ENCODE assay signal across 1 cellular context in genomic region chr17:82012482-82013295, GRCh38.
TF ChIP-seq lines count a peak whose summit lies in the region.

No MANE protein-coding gene starts in this region.

TF ChIP-seq in HepG2, 621 proteins besides CTCF, POLR2A, EP300 and RAD21 (continues in another document):
- TF ChIP-seq NR1H2 (CRISPR knock-in tag; IDR thresholded peaks at IDR 0.05; ENCODE audit: borderline replicate concordance, low read depth) (no peak), ISL2 (CRISPR knock-in tag; IDR thresholded peaks at IDR 0.05) (no peak), MXD1 (CRISPR knock-in tag; IDR thresholded peaks at IDR 0.05) (no peak), ZNF576 (CRISPR knock-in tag; IDR thresholded peaks at IDR 0.05) (no peak), PPARG (CRISPR knock-in tag; conservative IDR thresholded peaks at IDR 0.05) (no peak), ZNF782 (CRISPR knock-in tag; IDR thresholded peaks at IDR 0.05; ENCODE audit: borderline replicate concordance) (no peak), CSRNP1 (CRISPR knock-in tag; IDR thresholded peaks at IDR 0.05) (no peak), ZNF362 (CRISPR knock-in tag; IDR thresholded peaks at IDR 0.05; ENCODE audit: borderline replicate concordance) (no peak), XRCC5 (optimal IDR thresholded peaks at IDR 0.05; ENCODE audit: low read length) (no peak), ONECUT2 (CRISPR knock-in tag; IDR thresholded peaks at IDR 0.05) (no peak), MED1 (CRISPR knock-in tag; IDR thresholded peaks at IDR 0.05) (0 out of 2 replicates have a peak, but pooled peaks have one; percentile 20), ZNF253 (CRISPR knock-in tag; IDR thresholded peaks at IDR 0.05; ENCODE audit: borderline replicate concordance) (no peak), NONO (IDR thresholded peaks at IDR 0.05) (no peak), NONO (CRISPR knock-in tag; conservative IDR thresholded peaks at IDR 0.05) (peak; percentile 51; the same call in 1 of the 2 replicates), HMGXB4 (CRISPR knock-in tag; IDR thresholded peaks at IDR 0.05; ENCODE audit: borderline replicate concordance in 1 of 2, low read depth in 1 of 2) (no peak), SMARCE1 (IDR thresholded peaks at IDR 0.05; ENCODE audit: borderline replicate concordance) (no peak), ZNF563 (CRISPR knock-in tag; IDR thresholded peaks at IDR 0.05) (no peak), HNRNPL (IDR thresholded peaks at IDR 0.05; ENCODE audit: low read depth, low read length) (peak; percentile 66), ZNF121 (CRISPR knock-in tag; IDR thresholded peaks at IDR 0.05) (no peak), PREB (CRISPR knock-in tag; IDR thresholded peaks at IDR 0.05) (no peak), MAF1 (CRISPR knock-in tag; IDR thresholded peaks at IDR 0.05; ENCODE audit: borderline replicate concordance) (no peak), BHLHE40 (IDR thresholded peaks at IDR 0.05; ENCODE audit: low read length) (no peak), NFIB (CRISPR knock-in tag; IDR thresholded peaks at IDR 0.05; ENCODE audit: borderline replicate concordance) (no peak), ZNF468 (CRISPR knock-in tag; IDR thresholded peaks at IDR 0.05) (no peak), ZNF12 (CRISPR knock-in tag; IDR thresholded peaks at IDR 0.05) (no peak), KLF6 (CRISPR knock-in tag; IDR thresholded peaks at IDR 0.05) (no peak), TARDBP (CRISPR knock-in tag; IDR thresholded peaks at IDR 0.05) (no peak), AGO1 (IDR thresholded peaks at IDR 0.05; ENCODE audit: low read depth, low read length, poor library complexity, severe bottlenecking) (peak; percentile 0), ARID2 (CRISPR knock-in tag; IDR thresholded peaks at IDR 0.05; ENCODE audit: borderline replicate concordance) (0 out of 2 replicates have a peak, but pooled peaks have one; percentile 9), TP53 (CRISPR knock-in tag; conservative IDR thresholded peaks at IDR 0.05) (no peak), SMAD9 (CRISPR knock-in tag; IDR thresholded peaks at IDR 0.05) (no peak), NAIF1 (CRISPR knock-in tag; IDR thresholded peaks at IDR 0.05; ENCODE audit: borderline replicate concordance) (no peak), YY1 (IDR thresholded peaks at IDR 0.05; ENCODE audit: insufficient read depth, insufficient replicate concordance, low read depth, low read length) (no peak), ZNF333 (CRISPR knock-in tag; IDR thresholded peaks at IDR 0.05; ENCODE audit: borderline replicate concordance) (0 out of 2 replicates have a peak, but pooled peaks have one; percentile 29), MXI1 (IDR thresholded peaks at IDR 0.05; ENCODE audit: borderline replicate concordance, low read depth, low read length) (no peak), TAF15 (IDR thresholded peaks at IDR 0.05; ENCODE audit: low read depth, low read length, poor library complexity, severe bottlenecking) (peak; percentile 4), ARHGAP35 (CRISPR knock-in tag; IDR thresholded peaks at IDR 0.05; ENCODE audit: borderline replicate concordance) (no peak), ZNF556 (CRISPR knock-in tag; IDR thresholded peaks at IDR 0.05; ENCODE audit: borderline replicate concordance) (no peak), KDM5B (CRISPR knock-in tag; IDR thresholded peaks at IDR 0.05; ENCODE audit: borderline replicate concordance) (no peak), ZBTB38 (CRISPR knock-in tag; IDR thresholded peaks at IDR 0.05) (peak; percentile 6; the same call in 1 of the 2 replicates), HNF1A (IDR thresholded peaks at IDR 0.05; ENCODE audit: low read depth) (no peak), HNF1A (CRISPR knock-in tag; IDR thresholded peaks at IDR 0.05; ENCODE audit: borderline replicate concordance) (0 out of 2 replicates have a peak, but pooled peaks have one; percentile 37), RBM39 (IDR thresholded peaks at IDR 0.05; ENCODE audit: low read depth, low read length, poor library complexity, severe bottlenecking) (peak; percentile 85), CHD4 (IDR thresholded peaks at IDR 0.05; ENCODE audit: borderline replicate concordance, low read length) (no peak), NCOR1 (IDR thresholded peaks at IDR 0.05; ENCODE audit: borderline replicate concordance, low read length) (no peak), FOXO4 (CRISPR knock-in tag; conservative IDR thresholded peaks at IDR 0.05) (no peak)
- TF ChIP-seq, protein P1, sequence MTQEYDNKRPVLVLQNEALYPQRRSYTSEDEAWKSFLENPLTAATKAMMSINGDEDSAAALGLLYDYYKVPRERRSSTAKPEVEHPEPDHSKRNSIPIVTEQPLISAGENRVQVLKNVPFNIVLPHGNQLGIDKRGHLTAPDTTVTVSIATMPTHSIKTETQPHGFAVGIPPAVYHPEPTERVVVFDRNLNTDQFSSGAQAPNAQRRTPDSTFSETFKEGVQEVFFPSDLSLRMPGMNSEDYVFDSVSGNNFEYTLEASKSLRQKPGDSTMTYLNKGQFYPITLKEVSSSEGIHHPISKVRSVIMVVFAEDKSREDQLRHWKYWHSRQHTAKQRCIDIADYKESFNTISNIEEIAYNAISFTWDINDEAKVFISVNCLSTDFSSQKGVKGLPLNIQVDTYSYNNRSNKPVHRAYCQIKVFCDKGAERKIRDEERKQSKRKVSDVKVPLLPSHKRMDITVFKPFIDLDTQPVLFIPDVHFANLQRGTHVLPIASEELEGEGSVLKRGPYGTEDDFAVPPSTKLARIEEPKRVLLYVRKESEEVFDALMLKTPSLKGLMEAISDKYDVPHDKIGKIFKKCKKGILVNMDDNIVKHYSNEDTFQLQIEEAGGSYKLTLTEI (CRISPR knock-in tag; conservative IDR thresholded peaks at IDR 0.05): no peak
- TF ChIP-seq, protein P2, sequence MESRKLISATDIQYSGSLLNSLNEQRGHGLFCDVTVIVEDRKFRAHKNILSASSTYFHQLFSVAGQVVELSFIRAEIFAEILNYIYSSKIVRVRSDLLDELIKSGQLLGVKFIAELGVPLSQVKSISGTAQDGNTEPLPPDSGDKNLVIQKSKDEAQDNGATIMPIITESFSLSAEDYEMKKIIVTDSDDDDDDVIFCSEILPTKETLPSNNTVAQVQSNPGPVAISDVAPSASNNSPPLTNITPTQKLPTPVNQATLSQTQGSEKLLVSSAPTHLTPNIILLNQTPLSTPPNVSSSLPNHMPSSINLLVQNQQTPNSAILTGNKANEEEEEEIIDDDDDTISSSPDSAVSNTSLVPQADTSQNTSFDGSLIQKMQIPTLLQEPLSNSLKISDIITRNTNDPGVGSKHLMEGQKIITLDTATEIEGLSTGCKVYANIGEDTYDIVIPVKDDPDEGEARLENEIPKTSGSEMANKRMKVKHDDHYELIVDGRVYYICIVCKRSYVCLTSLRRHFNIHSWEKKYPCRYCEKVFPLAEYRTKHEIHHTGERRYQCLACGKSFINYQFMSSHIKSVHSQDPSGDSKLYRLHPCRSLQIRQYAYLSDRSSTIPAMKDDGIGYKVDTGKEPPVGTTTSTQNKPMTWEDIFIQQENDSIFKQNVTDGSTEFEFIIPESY (CRISPR knock-in tag; IDR thresholded peaks at IDR 0.05): peak; percentile 77; the same call in 1 of the 2 replicates
- TF ChIP-seq, protein P3, sequence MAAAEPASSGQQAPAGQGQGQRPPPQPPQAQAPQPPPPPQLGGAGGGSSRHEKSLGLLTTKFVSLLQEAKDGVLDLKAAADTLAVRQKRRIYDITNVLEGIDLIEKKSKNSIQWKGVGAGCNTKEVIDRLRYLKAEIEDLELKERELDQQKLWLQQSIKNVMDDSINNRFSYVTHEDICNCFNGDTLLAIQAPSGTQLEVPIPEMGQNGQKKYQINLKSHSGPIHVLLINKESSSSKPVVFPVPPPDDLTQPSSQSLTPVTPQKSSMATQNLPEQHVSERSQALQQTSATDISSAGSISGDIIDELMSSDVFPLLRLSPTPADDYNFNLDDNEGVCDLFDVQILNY (CRISPR knock-in tag; conservative IDR thresholded peaks at IDR 0.05): no peak
